In the genomic region with DNA sequence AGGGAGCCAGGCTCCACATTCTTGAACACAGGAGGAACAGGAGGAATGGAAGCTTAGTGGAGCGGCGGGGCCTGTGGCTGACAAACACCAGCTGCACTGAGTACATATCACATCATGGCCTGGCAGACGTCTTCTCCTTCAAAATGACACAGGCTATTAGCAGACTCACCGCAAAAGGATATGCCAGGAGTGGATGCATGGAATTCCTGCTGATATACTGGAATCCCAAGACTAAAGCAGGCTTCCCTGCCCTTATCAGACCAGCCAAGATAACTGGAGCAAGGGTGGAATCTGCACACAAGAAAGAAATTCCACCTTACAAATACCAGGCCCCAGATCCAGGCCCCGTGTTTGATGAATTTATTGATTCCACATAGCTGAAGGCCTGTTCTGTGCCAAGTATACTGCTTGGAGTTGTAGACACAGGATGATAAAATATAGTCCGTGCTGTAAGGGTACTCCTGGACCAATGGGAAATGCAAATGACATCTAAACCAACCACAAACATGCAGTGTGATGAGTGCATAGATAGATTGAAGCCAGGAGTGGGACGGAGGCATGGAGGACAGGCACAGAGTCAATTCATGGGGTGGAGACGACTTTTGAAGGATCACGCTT, we compare ENCODE assay signal across 13 cellular contexts.
DNase-seq lines count a peak whose midpoint lies in the region; ATAC-seq and TF ChIP-seq lines count a peak whose summit lies in the region.
"Had no signal": no experiment of that assay in that cellular context is flagged by ENCODE, and none has a peak within 500 bp of the region (broad histone marks: within the 10 kb centered on the region; RNA-seq: fewer than 3 reads in every experiment).

No MANE protein-coding gene starts in this region.

- peak; percentile 67 for DNase-seq in DMS53 (lab: John Stamatoyannopoulos, UW)
- DNase-seq in astrocyte of the spinal cord (ENCODE audit: low read depth, low spot score), result peak; percentile 43
- DNase-seq in hepatic stellate cell (ENCODE audit: low spot score), result peak; percentile 14
- DNase-seq in sigmoid colon, result peak; percentile 76
- no peak for DNase-seq in stimulated activated effector memory CD8-positive, alpha-beta T cell treated with anti-CD3 and anti-CD28 coated beads, Interleukin-12 subunit alpha, Interleukin-12 subunit beta, amount 100 ng/mL, for 72 hours (ENCODE audit: low spot score in 2 of 2)
- no peak for DNase-seq in OCI-M1 (lab: John Stamatoyannopoulos, UW)
- DNase-seq: COR-L47, MV-4-11, NCI-H524 treated with DMSO at 0.1 percent for 48 hours had no signal

- H3K9me3 Mint-ChIP-seq in stimulated activated effector memory CD8-positive, alpha-beta T cell treated with anti-CD3 and anti-CD28 coated beads, Interleukin-12 subunit alpha, Interleukin-12 subunit beta, amount 100 ng/mL, for 72 hours, result no peaks in the 10 kb centered on the region
- H3K9me3 Mint-ChIP-seq: neural crest cell; stimulated activated naive CD8-positive, alpha-beta T cell treated with anti-CD3 and anti-CD28 coated beads, Interleukin-15, Interleukin-2, amounts not matched to agents 100 ng/mL and 50 ng/mL, for 24 hours had no signal

- no peaks in the 10 kb centered on the region for H3K36me3 Mint-ChIP-seq in stimulated activated effector memory CD8-positive, alpha-beta T cell treated with anti-CD3 and anti-CD28 coated beads, Interleukin-12 subunit alpha, Interleukin-12 subunit beta, amount 100 ng/mL, for 72 hours

- H3K27ac ChIP-seq in sigmoid colon, result peak overlapping the region; percentile 44 to 70 (median 67)

- H3K4me1 Mint-ChIP-seq in stimulated activated effector memory CD8-positive, alpha-beta T cell treated with anti-CD3 and anti-CD28 coated beads, Interleukin-12 subunit alpha, Interleukin-12 subunit beta, amount 100 ng/mL, for 72 hours, result no peaks in the 10 kb centered on the region

- H3K27me3 ChIP-seq in sigmoid colon, result no peaks in the 10 kb centered on the region

- TF ChIP-seq CTCF in astrocyte of the spinal cord (IDR thresholded peaks at IDR 0.05; ENCODE audit: low read depth, low read length) (no peak), sigmoid colon (IDR thresholded peaks at IDR 0.05) (no peak)

- intact Hi-C loops in sigmoid colon (cut with DNase I), result no loop called here

- TF ChIP-seq EP300 in sigmoid colon (IDR thresholded peaks at IDR 0.05), result no peak

- H3K4me3 Mint-ChIP-seq in stimulated activated effector memory CD8-positive, alpha-beta T cell treated with anti-CD3 and anti-CD28 coated beads, Interleukin-12 subunit alpha, Interleukin-12 subunit beta, amount 100 ng/mL, for 72 hours, result no peak overlapping the region
- H3K4me3 Mint-ChIP-seq: neural crest cell; stimulated activated naive CD8-positive, alpha-beta T cell treated with anti-CD3 and anti-CD28 coated beads, Interleukin-15, Interleukin-2, amounts not matched to agents 100 ng/mL and 50 ng/mL, for 24 hours had no signal

- in situ Hi-C loops in astrocyte of the spinal cord (cut with HindIII; ENCODE audit: low sequenced_read_pairs), result no loop called here

- H3K9me3 ChIP-seq in sigmoid colon, result no peaks in the 10 kb centered on the region

- TF ChIP-seq POLR2A in sigmoid colon (IDR thresholded peaks at IDR 0.05), result no peak

- H3K27ac Mint-ChIP-seq in stimulated activated effector memory CD8-positive, alpha-beta T cell treated with anti-CD3 and anti-CD28 coated beads, Interleukin-12 subunit alpha, Interleukin-12 subunit beta, amount 100 ng/mL, for 72 hours, result no peak overlapping the region
- H3K27ac Mint-ChIP-seq: stimulated activated naive CD8-positive, alpha-beta T cell treated with anti-CD3 and anti-CD28 coated beads, Interleukin-15, Interleukin-2, amounts not matched to agents 100 ng/mL and 50 ng/mL, for 24 hours had no signal

- 50 to 64% methylated on average over 9 of the region's 9 CpGs for WGBS in sigmoid colon, 2 donors

- no peak for ATAC-seq in HG02759 (IDR thresholded peaks at IDR 0.05; ENCODE audit: unreplicated experiment)
- no peak for ATAC-seq in stimulated activated effector memory CD8-positive, alpha-beta T cell treated with anti-CD3 and anti-CD28 coated beads, Interleukin-12 subunit alpha, Interleukin-12 subunit beta, amount 100 ng/mL, for 72 hours
- ATAC-seq in HG03025 (IDR thresholded peaks at IDR 0.05; ENCODE audit: low FRiP score, unreplicated experiment), result no peak

- H3K4me3 ChIP-seq in astrocyte of the spinal cord (ENCODE audit: low read depth, low read length) (no peak overlapping the region), sigmoid colon (no peak overlapping the region)

- no peaks in the 10 kb centered on the region for H3K36me3 ChIP-seq in sigmoid colon

- H3K4me1 ChIP-seq in sigmoid colon, result peaks cover 0 to 55% (median 41%) of the 10 kb centered on the region in 4 donors

Comparison
In these comparisons a context has a peak if more than half of its experiments do, and no peak if none do; other contexts are left out.
1. DNase-seq: peak in DMS53 (single experiment), astrocyte of the spinal cord (single experiment), hepatic stellate cell (single experiment) and sigmoid colon (single experiment); none in stimulated activated effector memory CD8-positive, alpha-beta T cell treated with anti-CD3 and anti-CD28 coated beads, Interleukin-12 subunit alpha, Interleukin-12 subunit beta, amount 100 ng/mL, for 72 hours (0 of 2) and OCI-M1 (single experiment).